ENCODE assay signal across 1 cellular context in the genomic region with DNA sequence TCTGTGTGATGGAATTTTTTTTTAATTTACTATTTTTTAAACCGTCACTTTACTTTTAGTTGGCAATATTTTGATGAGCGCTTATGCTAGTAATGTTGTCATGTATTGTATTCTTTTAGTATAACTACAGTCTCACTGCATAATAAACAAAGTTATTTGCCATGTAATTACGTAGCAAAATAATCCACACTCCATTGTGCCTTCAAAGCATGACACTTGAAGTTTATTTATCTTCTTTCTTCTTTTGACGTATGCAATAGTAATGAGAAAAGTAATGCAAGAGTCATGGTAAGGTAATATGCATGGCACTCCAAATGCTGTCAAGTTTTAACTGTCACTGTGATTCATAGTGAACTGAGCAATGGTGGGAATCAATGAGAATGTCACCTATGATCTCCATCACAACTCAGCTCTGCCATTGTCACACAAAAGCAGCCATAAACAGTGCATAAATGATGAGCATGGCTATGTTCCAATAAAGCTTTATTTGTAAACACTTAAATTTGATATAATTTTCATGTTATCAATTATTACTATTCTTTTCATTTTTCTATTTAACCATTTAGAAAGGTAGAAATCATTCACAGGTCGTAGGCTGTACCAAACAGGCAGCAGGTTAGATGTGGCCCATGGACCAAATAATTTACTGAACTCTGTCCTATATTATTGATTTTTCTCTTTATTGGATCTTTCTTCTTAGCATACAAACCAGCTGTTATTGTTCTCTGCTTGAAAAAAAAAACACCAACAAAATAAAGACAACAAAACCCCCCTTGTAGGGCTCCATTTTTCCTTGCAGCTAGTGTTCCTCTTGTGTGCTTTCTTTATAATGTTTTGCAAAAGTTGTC.
TF ChIP-seq lines count a peak whose summit lies in the region.

No MANE protein-coding gene starts in this region.

TF ChIP-seq in HepG2, 621 proteins besides CTCF, POLR2A, EP300 and RAD21 (continued from another document):
- no peak for TF ChIP-seq MAX (IDR thresholded peaks at IDR 0.05)
- TF ChIP-seq, protein P1, sequence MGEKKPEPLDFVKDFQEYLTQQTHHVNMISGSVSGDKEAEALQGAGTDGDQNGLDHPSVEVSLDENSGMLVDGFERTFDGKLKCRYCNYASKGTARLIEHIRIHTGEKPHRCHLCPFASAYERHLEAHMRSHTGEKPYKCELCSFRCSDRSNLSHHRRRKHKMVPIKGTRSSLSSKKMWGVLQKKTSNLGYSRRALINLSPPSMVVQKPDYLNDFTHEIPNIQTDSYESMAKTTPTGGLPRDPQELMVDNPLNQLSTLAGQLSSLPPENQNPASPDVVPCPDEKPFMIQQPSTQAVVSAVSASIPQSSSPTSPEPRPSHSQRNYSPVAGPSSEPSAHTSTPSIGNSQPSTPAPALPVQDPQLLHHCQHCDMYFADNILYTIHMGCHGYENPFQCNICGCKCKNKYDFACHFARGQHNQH (CRISPR knock-in tag; IDR thresholded peaks at IDR 0.05), result no peak
- no peak for TF ChIP-seq ZNF451 (CRISPR knock-in tag; IDR thresholded peaks at IDR 0.05)
- TF ChIP-seq RBFOX2 (IDR thresholded peaks at IDR 0.05; ENCODE audit: low read depth, low read length), result no peak
- TF ChIP-seq SPEN (CRISPR knock-in tag; IDR thresholded peaks at IDR 0.05; ENCODE audit: low read depth), result no peak
- TF ChIP-seq ZBTB7A (CRISPR knock-in tag; IDR thresholded peaks at IDR 0.05), result no peak
- TF ChIP-seq WIZ (CRISPR knock-in tag; IDR thresholded peaks at IDR 0.05), result no peak
TF ChIP-seq in HepG2: peak in this region for 0.
